Comparison of ENCODE assay signal across 8 cellular contexts in genomic region chr1:231337472-231338269, GRCh38. TPM values are rescaled to one million over a fixed set of nuclear protein-coding genes. Genes with fewer than 3 reads are reported as not detected.
DNase-seq lines count a peak whose midpoint lies in the region; ATAC-seq and TF ChIP-seq lines count a peak whose summit lies in the region.

Gene EXOC8 (minus strand): TSS chr1:231337852. CDS start chr1:231337745, 107 bp downstream.

- H4K20me1 ChIP-seq in BLaER1 treated with 17β-estradiol and CSF1 and Interleukin-3, amounts not matched to agents 10 nM and 100 nM, result peaks cover 36 to 71% (median 50%) of the 10 kb centered on the region in 11 experiments

- no peaks in the 10 kb centered on the region for H3K9me3 ChIP-seq in BLaER1 treated with 17β-estradiol and CSF1 and Interleukin-3, amounts not matched to agents 10 nM and 100 nM (replicated peaks in 1 of 11)

- H3K36me3 Mint-ChIP-seq in activated CD4-positive, alpha-beta T cell treated with anti-CD3 and anti-CD28 coated beads, Interleukin-2, amount 10 ng/mL, durations not matched to agents 24 days and 14 days (ENCODE audit: low read depth), result peaks cover 34% of the 10 kb centered on the region

- peak; percentile 89 for DNase-seq in NCI-H526 treated with DMSO at 0.1 percent for 48 hours (lab: John Stamatoyannopoulos, UW)
- DNase-seq in activated CD4-positive, alpha-beta T cell treated with anti-CD3 and anti-CD28 coated beads, Interleukin-2, amount 10 ng/mL, durations not matched to agents 24 days and 14 days, result peak; percentile 100
- DNase-seq in coronary artery (ENCODE audit: low spot score), result peak; percentile 98
- peak; percentile 92 to 95 for DNase-seq in left colon
- peak; percentile 96 for DNase-seq in stimulated activated CD4-positive, alpha-beta T cell treated with anti-CD3 and anti-CD28 coated beads, Interleukin-1b, Interleukin-23, amount 100 ng/mL, for 48 hours

- H3K4me2 ChIP-seq in BLaER1 treated with 17β-estradiol and CSF1 and Interleukin-3, amounts not matched to agents 10 nM and 100 nM, result peak within 1 kb of the TSS; percentile 93 to 100 (median 99)

- peak within 1 kb of the TSS; percentile 98 for H3K27ac Mint-ChIP-seq in activated CD4-positive, alpha-beta T cell treated with anti-CD3 and anti-CD28 coated beads, Interleukin-2, amount 10 ng/mL, durations not matched to agents 24 days and 14 days

- H3K9me3 Mint-ChIP-seq in activated CD4-positive, alpha-beta T cell treated with anti-CD3 and anti-CD28 coated beads, Interleukin-2, amount 10 ng/mL, durations not matched to agents 24 days and 14 days, result peaks cover 3% of the 10 kb centered on the region

- H3K4me1 ChIP-seq in BLaER1 treated with 17β-estradiol and CSF1 and Interleukin-3, amounts not matched to agents 10 nM and 100 nM, result peaks cover 42 to 60% (median 57%) of the 10 kb centered on the region in 10 experiments

- intact Hi-C loops in activated CD4-positive, alpha-beta T cell treated with anti-CD3 and anti-CD28 coated beads, Interleukin-2, amount 10 ng/mL, durations not matched to agents 24 days and 14 days (cut with micrococcal nuclease), result loop anchor here (1.0 to 10.0 kb wide), 7 partner anchors 21 to 695 kb away; partner anchors contain the start of genes ARV1, COG2, EGLN1 and TSNAX
- intact Hi-C loops in left colon (cut with DNase I, micrococcal nuclease), result no loop called here

- peaks cover 44% of the 10 kb centered on the region for H3K4me1 Mint-ChIP-seq in activated CD4-positive, alpha-beta T cell treated with anti-CD3 and anti-CD28 coated beads, Interleukin-2, amount 10 ng/mL, durations not matched to agents 24 days and 14 days

- H3K9ac ChIP-seq in BLaER1 treated with 17β-estradiol and CSF1 and Interleukin-3, amounts not matched to agents 10 nM and 100 nM, result peak within 1 kb of the TSS; percentile 85 to 96 (median 92)

- no peak for TF ChIP-seq CTCF in coronary artery (IDR thresholded peaks at IDR 0.05)

- H3K27me3 ChIP-seq in BLaER1 treated with 17β-estradiol and CSF1 and Interleukin-3, amounts not matched to agents 10 nM and 100 nM, result no peaks in the 10 kb centered on the region

- peak within 1 kb of the TSS; percentile 79 to 94 (median 87) for H3K27ac ChIP-seq in BLaER1 treated with 17β-estradiol and CSF1 and Interleukin-3, amounts not matched to agents 10 nM and 100 nM
- H3K27ac ChIP-seq in coronary artery, result peak within 1 kb of the TSS; percentile 91 to 93

- ATAC-seq in GM19324 (IDR thresholded peaks at IDR 0.05; ENCODE audit: low FRiP score, unreplicated experiment), result peak; percentile 79
- peak; percentile 68 for ATAC-seq in HG03469 (IDR thresholded peaks at IDR 0.05; ENCODE audit: unreplicated experiment)
- peak; percentile 87 for ATAC-seq in left colon

- H3K27me3 Mint-ChIP-seq in activated CD4-positive, alpha-beta T cell treated with anti-CD3 and anti-CD28 coated beads, Interleukin-2, amount 10 ng/mL, durations not matched to agents 24 days and 14 days, result peaks cover 3% of the 10 kb centered on the region

- H3K4me3 ChIP-seq in BLaER1 treated with 17β-estradiol and CSF1 and Interleukin-3, amounts not matched to agents 10 nM and 100 nM, result peak within 1 kb of the TSS; percentile 80 to 99 (median 88)
- H3K4me3 ChIP-seq in coronary artery, result peak within 1 kb of the TSS; percentile 92

- H3K36me3 ChIP-seq in BLaER1 treated with 17β-estradiol and CSF1 and Interleukin-3, amounts not matched to agents 10 nM and 100 nM, result peaks cover 16 to 35% (median 27%) of the 10 kb centered on the region in 11 experiments

- peak within 1 kb of the TSS; percentile 95 for H3K4me3 Mint-ChIP-seq in activated CD4-positive, alpha-beta T cell treated with anti-CD3 and anti-CD28 coated beads, Interleukin-2, amount 10 ng/mL, durations not matched to agents 24 days and 14 days

RNA-seq across cellular contexts. Expression of gene EXOC8, which starts in this region (rescaled TPM):
- total RNA-seq in activated CD4-positive, alpha-beta T cell treated with anti-CD3 and anti-CD28 coated beads, Interleukin-2, amount 10 ng/mL, durations not matched to agents 24 days and 14 days, result 12.4 and 13.3 TPM in 2 replicates
- 10 to 100 TPM; 12.2 to 14.1 TPM for total RNA-seq in left colon

Comparison
In these comparisons a context has a peak if more than half of its experiments do, and no peak if none do; other contexts are left out.
1. Peak in every context shown above with its lines: DNase-seq, ATAC-seq, H3K4me3 ChIP-seq and H3K27ac ChIP-seq.